Comparison of ENCODE assay signal across 18 cellular contexts in the genomic region with DNA sequence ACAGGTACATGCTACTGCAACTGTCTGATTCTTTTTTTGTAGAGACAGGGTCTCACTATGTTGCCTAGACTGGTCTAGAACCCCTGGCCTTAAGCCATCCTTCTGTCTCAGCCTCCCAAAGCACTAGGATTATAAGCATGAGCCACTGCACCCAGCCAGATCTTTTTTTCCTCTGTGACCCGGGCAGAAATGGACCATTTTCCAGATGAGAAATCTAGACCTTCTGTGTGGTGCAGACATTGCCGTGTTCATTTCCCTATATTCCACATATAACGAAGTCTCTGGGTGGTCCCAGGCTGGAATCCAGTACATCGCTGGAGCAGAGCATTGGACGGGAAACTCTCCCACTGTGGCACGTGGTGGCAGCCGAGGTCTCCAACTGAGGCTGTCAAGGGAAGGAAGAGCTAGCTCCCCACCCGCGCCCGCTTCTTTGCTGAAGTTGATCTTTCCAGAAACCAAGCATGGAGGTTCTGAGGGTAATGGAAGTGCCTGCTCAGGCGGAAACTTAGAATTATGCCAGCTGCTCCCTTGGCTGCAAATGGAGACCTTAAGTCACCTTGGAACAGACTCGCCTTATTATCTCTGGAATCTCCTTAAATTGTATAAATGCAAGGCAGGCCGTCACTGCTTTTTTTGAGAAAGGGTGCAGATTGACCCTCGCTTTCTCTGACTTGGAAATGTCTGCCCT.
"Had no signal": no experiment of that assay in that cellular context is flagged by ENCODE, and none has a peak within 500 bp of the region (broad histone marks: within the 10 kb centered on the region; RNA-seq: fewer than 3 reads in every experiment).

No MANE protein-coding gene starts in this region.

- H3K27ac ChIP-seq: gastroesophageal sphincter, heart left ventricle, ovary, tibial artery had no signal

- DNase-seq: activated CD4-positive, alpha-beta T cell treated with anti-CD3 and anti-CD28 coated beads, Interleukin-2, amount 50 U/mL, for 4 hours; activated effector memory CD4-positive, alpha-beta T cell treated with anti-CD3 and anti-CD28 coated beads, Interleukin-2, amount 50 U/mL, for 16 hours; activated naive CD4-positive, alpha-beta T cell treated with anti-CD3 and anti-CD28 coated beads, Interleukin-2, amount 50 U/mL, for 16 hours; activated T-cell treated with anti-CD3 and anti-CD28 coated beads, Interleukin-2, amount 50 U/mL, for 72 hours; cortex of kidney; heart left ventricle; immature natural killer cell; naive thymus-derived CD8-positive, alpha-beta T cell; ovary; stimulated activated CD4-positive, alpha-beta T cell treated with anti-CD3 and anti-CD28 coated beads, Interleukin-12 subunit alpha, Interleukin-12 subunit beta, amount 100 ng/mL, for 4 hours; stimulated activated CD4-positive, alpha-beta T cell treated with anti-CD3 and anti-CD28 coated beads, Interleukin-1b, Interleukin-23, amount 100 ng/mL, for 48 hours; stimulated activated CD8-positive, alpha-beta memory T cell treated with anti-CD3 and anti-CD28 coated beads, Interleukin-4, amount 100 ng/mL, for 48 hours; stimulated activated naive CD4-positive, alpha-beta T cell treated with Interleukin-2 at 50 U/mL for 16 hours; T-helper 17 cell; tibial artery had no signal

- H3K4me3 ChIP-seq: gastroesophageal sphincter, heart left ventricle, ovary, tibial artery had no signal

- ATAC-seq: gastroesophageal sphincter, T-helper 17 cell had no signal

- H3K4me3 Mint-ChIP-seq: central memory CD8-positive, alpha-beta T cell; immature natural killer cell; T-helper 17 cell had no signal

- H3K9me3 ChIP-seq: ovary, tibial artery had no signal

- H3K27ac Mint-ChIP-seq: activated T-cell treated with anti-CD3 and anti-CD28 coated beads, Interleukin-2, amount 50 U/mL, for 72 hours; immature natural killer cell; T-helper 17 cell had no signal

- H3K27me3 ChIP-seq: ascending aorta, ovary had no signal

- H3K36me3 ChIP-seq: ascending aorta, gastroesophageal sphincter, heart left ventricle, ovary, tibial artery had no signal

- H3K9me3 Mint-ChIP-seq: activated T-cell treated with anti-CD3 and anti-CD28 coated beads, Interleukin-2, amount 50 U/mL, for 72 hours; central memory CD8-positive, alpha-beta T cell had no signal
